In genomic region chr20:49582413-49583334, GRCh38 we compare ENCODE assay signal across 2 cellular contexts.
TF ChIP-seq lines count a peak whose summit lies in the region.

No MANE protein-coding gene starts in this region.

TF ChIP-seq in A549, 52 proteins besides CTCF, POLR2A, EP300 and RAD21:
- no peak for TF ChIP-seq USF2 (IDR thresholded peaks at IDR 0.05)
- TF ChIP-seq KDM5A (IDR thresholded peaks at IDR 0.05): no peak
- no peak for TF ChIP-seq MAX (IDR thresholded peaks at IDR 0.05)
- no peak for TF ChIP-seq FOXS1 (CRISPR knock-in tag; IDR thresholded peaks at IDR 0.05)
- TF ChIP-seq KDM1A (IDR thresholded peaks at IDR 0.05; ENCODE audit: low read depth): peak; percentile 48
- no peak for TF ChIP-seq TP53 (CRISPR knock-in tag; IDR thresholded peaks at IDR 0.05)

TF ChIP-seq in K562, 482 proteins besides CTCF, POLR2A, EP300 and RAD21:
- peak; percentile 13; the same call in 1 of the 2 replicates for TF ChIP-seq BCOR (IDR thresholded peaks at IDR 0.05)
- TF ChIP-seq ATF6 (CRISPR knock-in tag; IDR thresholded peaks at IDR 0.05): no peak
- no peak for TF ChIP-seq ZNF224 (CRISPR knock-in tag; IDR thresholded peaks at IDR 0.05)
- no peak for TF ChIP-seq TAF1 (IDR thresholded peaks at IDR 0.05; ENCODE audit: control insufficient read depth, extremely low read depth, insufficient read depth, low read length, severe bottlenecking)
- TF ChIP-seq RBM25 (IDR thresholded peaks at IDR 0.05; ENCODE audit: low read depth, low read length, severe bottlenecking): peak; percentile 83
- TF ChIP-seq BCL6 (CRISPR knock-in tag; IDR thresholded peaks at IDR 0.05): no peak
- TF ChIP-seq ZNF431 (CRISPR knock-in tag; IDR thresholded peaks at IDR 0.05): no peak
- no peak for TF ChIP-seq USF1 (CRISPR knock-in tag; IDR thresholded peaks at IDR 0.05)
- no peak for TF ChIP-seq DLX4 (CRISPR knock-in tag; IDR thresholded peaks at IDR 0.05)
- no peak for TF ChIP-seq DMBX1 (CRISPR knock-in tag; IDR thresholded peaks at IDR 0.05; ENCODE audit: borderline replicate concordance)
